In the genomic region with DNA sequence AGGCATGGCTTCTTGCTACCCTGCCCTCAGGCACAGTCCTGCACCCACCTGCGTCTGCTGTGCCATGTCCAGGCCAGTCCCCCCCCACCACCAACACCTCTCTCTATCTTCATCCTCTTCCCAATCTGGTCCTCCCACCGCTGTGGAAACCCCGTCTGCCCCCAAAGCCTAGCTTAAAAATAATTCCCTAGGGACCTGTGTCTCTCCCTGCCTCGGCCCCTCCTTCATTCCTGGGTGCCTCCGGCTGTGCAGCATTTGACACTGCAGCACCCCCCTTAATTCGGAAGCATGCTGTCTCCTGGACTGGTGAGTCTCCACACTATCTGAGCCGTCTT, we compare ENCODE assay signal across 21 cellular contexts. TPM values are rescaled to one million over a fixed set of nuclear protein-coding genes. Genes with fewer than 3 reads are reported as not detected.
"Had no signal": no experiment of that assay in that cellular context is flagged by ENCODE, and none has a peak within 500 bp of the region (broad histone marks: within the 10 kb centered on the region; RNA-seq: fewer than 3 reads in every experiment).

No MANE protein-coding gene starts in this region.

- H3K27ac ChIP-seq: cardiac muscle cell, left ventricle myocardium inferior, neutrophil, spleen, WERI-Rb-1 had no signal

- ATAC-seq: mucosa of descending colon; naive thymus-derived CD4-positive, alpha-beta T cell; T-helper 17 cell had no signal

- H3K27me3 ChIP-seq: thyroid gland had no signal

- DNase-seq: activated CD4-positive, alpha-beta T cell treated with anti-CD3 and anti-CD28 coated beads for 1 hour; activated naive CD8-positive, alpha-beta T cell treated with anti-CD3 and anti-CD28 coated beads for 36 hours; amniotic stem cell; foreskin melanocyte; hypothalamus; left ventricle myocardium inferior; mesenchymal stem cell; spleen; stimulated activated naive CD4-positive, alpha-beta T cell; T-helper 17 cell; thyroid gland had no signal

- H3K4me3 ChIP-seq: cardiac muscle cell, left ventricle myocardium inferior, mucosa of descending colon, spleen, thyroid gland had no signal

- H3K36me3 ChIP-seq: cardiac muscle cell, left ventricle myocardium inferior, neutrophil, spleen, thyroid gland, WERI-Rb-1 had no signal

- H3K9me3 ChIP-seq: left ventricle myocardium inferior, mucosa of descending colon, neutrophil, spleen, thyroid gland had no signal

RNA-seq across cellular contexts. Expression of a gene that starts 2.5 kb away (rescaled TPM):
- total RNA-seq: cardiac muscle cell, dermis microvascular lymphatic vessel endothelial cell, endodermal cell, kidney epithelial cell, left ventricle myocardium inferior, renal cortical epithelial cell had no signal
- polyA plus RNA-seq: cardiac muscle cell; naive thymus-derived CD4-positive, alpha-beta T cell had no signal

RNA-seq across cellular contexts. Expression of a gene that starts 28.8 kb away (rescaled TPM):
- total RNA-seq: dermis microvascular lymphatic vessel endothelial cell, epithelial cell of proximal tubule, kidney epithelial cell had no signal

RNA-seq across cellular contexts. Expression of a gene that starts 28.9 kb away (rescaled TPM):
- total RNA-seq: dermis microvascular lymphatic vessel endothelial cell, endodermal cell, epithelial cell of proximal tubule, renal cortical epithelial cell had no signal
